8 cellular contexts compared by ENCODE assay signal in genomic region chr17:29619251-29619650, GRCh38. TPM values are rescaled to one million over a fixed set of nuclear protein-coding genes. Genes with fewer than 3 reads are reported as not detected.
DNase-seq lines count a peak whose midpoint lies in the region; ATAC-seq and TF ChIP-seq lines count a peak whose summit lies in the region.

No MANE protein-coding gene starts in this region.

- H3K27me3 ChIP-seq in fibroblast of lung (ENCODE audit: control insufficient read depth, insufficient read depth, low read length) (no peaks in the 10 kb centered on the region), upper lobe of right lung (no peaks in the 10 kb centered on the region)

- H3K36me3 Mint-ChIP-seq in natural killer cell = no peaks in the 10 kb centered on the region
- no peaks in the 10 kb centered on the region for H3K36me3 Mint-ChIP-seq in natural killer cell treated with Interleukin-12 subunit alpha and Interleukin-12 subunit beta and Interleukin-15 and Interleukin-18, amount 100 ng/mL, for 72 hours

- intact Hi-C loops in natural killer cell (cut with micrococcal nuclease) = loop anchor here (5.0 to 10.0 kb wide), 2 partner anchors 54 to 143 kb away; partner anchors contain the start of genes ABHD15 and TP53I13
- intact Hi-C loops in upper lobe of right lung (cut with DNase I) = no loop called here

- H3K9me3 ChIP-seq in fibroblast of lung (ENCODE audit: control insufficient read depth, insufficient read depth, low read depth, low read length) (no peaks in the 10 kb centered on the region), upper lobe of right lung (no peaks in the 10 kb centered on the region)

- H3K4me3 ChIP-seq in fibroblast of lung (replicated peaks in 1 of 4; ENCODE audit: control extremely low read depth in 1 of 4, insufficient read depth in 1 of 4, low read depth in 3 of 4, low read length in 4 of 4) (no peak overlapping the region), upper lobe of right lung (no peak overlapping the region)

- no peak overlapping the region for H3K9ac ChIP-seq in fibroblast of lung (ENCODE audit: insufficient read depth, low read length)

- no peaks in the 10 kb centered on the region for H3K36me3 ChIP-seq in fibroblast of lung (ENCODE audit: control insufficient read depth, insufficient read depth, low read length)
- no peaks in the 10 kb centered on the region for H3K36me3 ChIP-seq in upper lobe of right lung

- H3K27ac ChIP-seq in fibroblast of lung (ENCODE audit: insufficient read depth, low read length) (no peak overlapping the region), upper lobe of right lung (no peak overlapping the region)

- no peak for ATAC-seq in natural killer cell
- no peak for ATAC-seq in natural killer cell treated with Interleukin-12 subunit alpha and Interleukin-12 subunit beta and Interleukin-15 and Interleukin-18, amount 100 ng/mL, for 72 hours
- no peak for ATAC-seq in upper lobe of right lung
- ATAC-seq in HG03469 (IDR thresholded peaks at IDR 0.05; ENCODE audit: unreplicated experiment) = no peak

- no peaks in the 10 kb centered on the region for H4K20me1 ChIP-seq in fibroblast of lung (ENCODE audit: control insufficient read depth, extremely low read depth, insufficient read depth, low read length)

- H3K4me2 ChIP-seq in fibroblast of lung (ENCODE audit: extremely low read depth, insufficient read depth, low read length) = no peak overlapping the region

- no peak overlapping the region for H3K27ac Mint-ChIP-seq in natural killer cell
- no peak overlapping the region for H3K27ac Mint-ChIP-seq in natural killer cell treated with Interleukin-12 subunit alpha and Interleukin-12 subunit beta and Interleukin-15 and Interleukin-18, amount 100 ng/mL, for 72 hours

- no peak overlapping the region for H2AFZ ChIP-seq in fibroblast of lung (ENCODE audit: low read length)

- TF ChIP-seq CTCF in natural killer cell (IDR thresholded peaks at IDR 0.05) = no peak
- peak in 1 of 2 donors; percentile 38 for TF ChIP-seq CTCF in fibroblast of lung (conservative IDR thresholded peaks at IDR 0.05 in 1 of 2, IDR thresholded peaks at IDR 0.05 in 1 of 2; ENCODE audit: low read depth in 1 of 2, low read length in 2 of 2)
- no peak for TF ChIP-seq CTCF in upper lobe of right lung (IDR thresholded peaks at IDR 0.05)

- H3K79me2 ChIP-seq in fibroblast of lung (ENCODE audit: control insufficient read depth, insufficient read depth, low read length) = no peaks in the 10 kb centered on the region

- peaks cover 23% of the 10 kb centered on the region for H3K4me1 ChIP-seq in fibroblast of lung (ENCODE audit: control insufficient read depth, extremely low read depth, insufficient read depth, low read length)
- peaks cover 49% of the 10 kb centered on the region for H3K4me1 ChIP-seq in upper lobe of right lung

- H3K4me3 Mint-ChIP-seq in natural killer cell = peak overlapping the region; percentile 21
- no peak overlapping the region for H3K4me3 Mint-ChIP-seq in natural killer cell treated with Interleukin-12 subunit alpha and Interleukin-12 subunit beta and Interleukin-15 and Interleukin-18, amount 100 ng/mL, for 72 hours

- H3K27me3 Mint-ChIP-seq in natural killer cell (ENCODE audit: low read depth in 2 of 2) = no peaks in the 10 kb centered on the region
- H3K27me3 Mint-ChIP-seq in natural killer cell treated with Interleukin-12 subunit alpha and Interleukin-12 subunit beta and Interleukin-15 and Interleukin-18, amount 100 ng/mL, for 72 hours = no peaks in the 10 kb centered on the region

- peaks cover 16 to 60% of the 10 kb centered on the region in 2 donors for H3K4me1 Mint-ChIP-seq in natural killer cell
- H3K4me1 Mint-ChIP-seq in natural killer cell treated with Interleukin-12 subunit alpha and Interleukin-12 subunit beta and Interleukin-15 and Interleukin-18, amount 100 ng/mL, for 72 hours (ENCODE audit: low read depth in 2 of 2) = peaks cover 33 to 40% of the 10 kb centered on the region in 2 donors

- H3K9me3 Mint-ChIP-seq in natural killer cell = no peaks in the 10 kb centered on the region
- no peaks in the 10 kb centered on the region for H3K9me3 Mint-ChIP-seq in natural killer cell treated with Interleukin-12 subunit alpha and Interleukin-12 subunit beta and Interleukin-15 and Interleukin-18, amount 100 ng/mL, for 72 hours

- no peak for DNase-seq in natural killer cell
- no peak for DNase-seq in natural killer cell treated with Interleukin-12 subunit alpha and Interleukin-12 subunit beta and Interleukin-15 and Interleukin-18, amount 100 ng/mL, for 72 hours (ENCODE audit: low spot score)
- DNase-seq in NCI-H526 treated with DMSO at 0.1 percent for 48 hours (lab: John Stamatoyannopoulos, UW) = peak; percentile 16
- DNase-seq in fibroblast of lung (ENCODE audit: low read depth in 2 of 2) = peak; percentile 24 to 59
- DNase-seq in upper lobe of right lung = peak; percentile 43
- DNase-seq in activated CD4-positive, alpha-beta T cell treated with anti-CD3 and anti-CD28 coated beads for 4 hours = no peak
- DNase-seq in activated effector memory CD4-positive, alpha-beta T cell treated with anti-CD3 and anti-CD28 coated beads, Interleukin-2, amount 50 U/mL, for 16 hours = no peak

RNA-seq across cellular contexts. Expression of gene CORO6, which starts 3.5 kb away (rescaled TPM):
- 10 to 100 TPM in 1 of 3 donors, 1 to 10 TPM in 2; 2.4 to 18.7 (median 3.9) TPM for total RNA-seq in natural killer cell
- total RNA-seq in natural killer cell treated with Interleukin-12 subunit alpha and Interleukin-12 subunit beta and Interleukin-15 and Interleukin-18, amount 100 ng/mL, for 72 hours = 10 to 100 TPM in 1 of 2 donors, 1 to 10 TPM in 1; 2.1 to 10.2 TPM
- total RNA-seq in fibroblast of lung = 9.8 and 19.3 TPM in 2 replicates
- polyA plus RNA-seq in fibroblast of lung = 7.0 and 8.0 TPM in 2 replicates
- polyA plus RNA-seq in fibroblast of lung (2012) = 5.4 and 6.0 TPM in 2 replicates
- polyA minus RNA-seq in fibroblast of lung (ENCODE audit: low replicate concordance) = 22.0 and 38.2 TPM in 2 replicates
- 7.7 TPM for total RNA-seq in upper lobe of right lung

RNA-seq across cellular contexts. Expression of gene ANKRD13B, which starts 26.3 kb away (rescaled TPM):
- 1 to 10 TPM; 2.3 to 6.6 (median 4.0) TPM for total RNA-seq in natural killer cell
- 10 to 100 TPM in 1 of 2 donors, 1 to 10 TPM in 1; 4.4 to 32.5 TPM for total RNA-seq in natural killer cell treated with Interleukin-12 subunit alpha and Interleukin-12 subunit beta and Interleukin-15 and Interleukin-18, amount 100 ng/mL, for 72 hours
- 6.3 and 7.2 TPM in 2 replicates for total RNA-seq in fibroblast of lung
- 1.4 and 3.4 TPM in 2 replicates for polyA plus RNA-seq in fibroblast of lung
- 2.8 and 5.8 TPM in 2 replicates for polyA plus RNA-seq in fibroblast of lung (2012)
- polyA minus RNA-seq in fibroblast of lung (ENCODE audit: low replicate concordance) = 4.7 and 5.6 TPM in 2 replicates
- 6.8 TPM for total RNA-seq in upper lobe of right lung

RNA-seq across cellular contexts. Expression of gene GIT1, which starts 29.8 kb away (rescaled TPM):
- 10 to 100 TPM; 39.4 to 61.4 (median 54.6) TPM for total RNA-seq in natural killer cell
- total RNA-seq in natural killer cell treated with Interleukin-12 subunit alpha and Interleukin-12 subunit beta and Interleukin-15 and Interleukin-18, amount 100 ng/mL, for 72 hours = 100 to 1,000 TPM in 1 of 2 donors, 10 to 100 TPM in 1; 40.8 to 111 TPM
- 20.1 and 22.9 TPM in 2 replicates for total RNA-seq in fibroblast of lung
- polyA plus RNA-seq in fibroblast of lung = 12.4 and 20.1 TPM in 2 replicates
- 13.0 and 21.2 TPM in 2 replicates for polyA plus RNA-seq in fibroblast of lung (2012)
- 17.9 and 37.3 TPM in 2 replicates for polyA minus RNA-seq in fibroblast of lung (ENCODE audit: low replicate concordance)
- 64.8 TPM for total RNA-seq in upper lobe of right lung

RNA-seq across cellular contexts. Expression of gene TP53I13, which starts 50.8 kb away (rescaled TPM):
- total RNA-seq in natural killer cell (100 to 1,000 TPM; 122 to 148 (median 148) TPM), fibroblast of lung (49.1 and 51.5 TPM in 2 replicates), upper lobe of right lung (51.9 TPM)
- total RNA-seq in natural killer cell treated with Interleukin-12 subunit alpha and Interleukin-12 subunit beta and Interleukin-15 and Interleukin-18, amount 100 ng/mL, for 72 hours = 10 to 100 TPM; 61.6 to 95.5 TPM
- 11.1 and 14.8 TPM in 2 replicates for polyA plus RNA-seq in fibroblast of lung
- polyA plus RNA-seq in fibroblast of lung (2012) = 24.0 and 30.9 TPM in 2 replicates
- 9.3 and 10.9 TPM in 2 replicates for polyA minus RNA-seq in fibroblast of lung (ENCODE audit: low replicate concordance)

RNA-seq across cellular contexts. Expression of gene ABHD15, which starts 52.4 kb away (rescaled TPM):
- 10 to 100 TPM; 31.7 to 33.8 (median 33.1) TPM for total RNA-seq in natural killer cell
- 10 to 100 TPM; 12.6 to 20.3 TPM for total RNA-seq in natural killer cell treated with Interleukin-12 subunit alpha and Interleukin-12 subunit beta and Interleukin-15 and Interleukin-18, amount 100 ng/mL, for 72 hours
- total RNA-seq in fibroblast of lung = 5.6 and 11.9 TPM in 2 replicates
- polyA plus RNA-seq in fibroblast of lung = 4.1 and 7.3 TPM in 2 replicates
- 4.3 and 8.5 TPM in 2 replicates for polyA plus RNA-seq in fibroblast of lung (2012)
- polyA minus RNA-seq in fibroblast of lung (ENCODE audit: low replicate concordance) = 9.7 and 10.1 TPM in 2 replicates
- 10.9 TPM for total RNA-seq in upper lobe of right lung

Comparison
In these comparisons a context has a peak if more than half of its experiments do, and no peak if none do; other contexts are left out.
1. DNase-seq: peak in NCI-H526 treated with DMSO at 0.1 percent for 48 hours (single experiment), fibroblast of lung (2 of 2) and upper lobe of right lung (single experiment); none in natural killer cell (single experiment), natural killer cell treated with Interleukin-12 subunit alpha and Interleukin-12 subunit beta and Interleukin-15 and Interleukin-18, amount 100 ng/mL, for 72 hours (single experiment), activated CD4-positive, alpha-beta T cell treated with anti-CD3 and anti-CD28 coated beads for 4 hours (0 of 2) and activated effector memory CD4-positive, alpha-beta T cell treated with anti-CD3 and anti-CD28 coated beads, Interleukin-2, amount 50 U/mL, for 16 hours (single experiment).